Comparison of ENCODE assay signal across 21 cellular contexts in the genomic region with DNA sequence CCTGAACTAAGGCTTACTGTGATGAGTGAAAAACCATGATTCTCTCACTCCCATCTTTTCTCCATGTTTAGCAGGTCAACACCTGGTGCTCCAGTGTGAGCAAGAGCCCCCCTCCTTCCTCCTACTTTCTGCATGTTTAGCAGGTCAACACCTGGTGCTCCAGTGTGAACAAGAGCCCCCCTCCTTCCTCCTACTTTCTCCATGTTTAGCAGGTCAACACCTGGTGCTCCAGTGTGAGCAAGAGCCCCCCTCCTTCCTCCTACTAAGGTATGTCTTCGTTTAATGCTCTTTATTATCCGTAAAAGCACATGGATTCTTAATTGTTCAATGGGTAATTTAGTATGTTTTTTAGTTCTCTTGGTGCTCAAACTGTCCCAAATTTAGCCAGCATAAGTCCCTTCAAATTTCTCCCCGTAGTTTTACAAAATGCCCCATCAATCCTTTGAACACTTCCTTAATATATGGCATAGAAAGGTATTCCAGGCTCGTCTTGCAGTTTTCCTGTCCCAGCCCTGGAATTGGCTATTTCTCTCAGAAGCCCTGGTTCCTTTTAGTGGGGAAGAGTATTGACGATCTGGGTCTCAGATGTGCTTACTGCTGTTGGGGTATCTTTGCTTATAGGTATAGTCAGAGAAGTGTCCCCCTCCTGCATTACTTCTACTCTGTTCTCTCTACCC.
"Had no signal": no experiment of that assay in that cellular context is flagged by ENCODE, and none has a peak within 500 bp of the region (broad histone marks: within the 10 kb centered on the region; RNA-seq: fewer than 3 reads in every experiment).

No MANE protein-coding gene starts in this region.

- H3K4me1 Mint-ChIP-seq: immature natural killer cell, mesothelial cell of epicardium, naive B cell had no signal

- H3K36me3 ChIP-seq: esophagus squamous epithelium, gastrocnemius medialis, heart right ventricle, left lung, lower lobe of right lung had no signal

- H3K4me3 Mint-ChIP-seq: immature natural killer cell, mesothelial cell of epicardium, naive B cell had no signal

- H3K27me3 Mint-ChIP-seq: naive B cell had no signal

- H3K27ac Mint-ChIP-seq: immature natural killer cell, mesothelial cell of epicardium, naive B cell had no signal

- H3K4me1 ChIP-seq: esophagus squamous epithelium, gastrocnemius medialis, heart right ventricle, left lung, lower lobe of right lung had no signal

- DNase-seq: dermis blood vessel endothelial cell; dorsolateral prefrontal cortex; effector CD4-positive, alpha-beta T cell; effector memory CD4-positive, alpha-beta T cell; esophagus squamous epithelium; foreskin fibroblast; foreskin melanocyte; gastrocnemius medialis; glutamatergic neuron; heart right ventricle; hippocampal formation; immature natural killer cell; left cardiac atrium; left ventricle myocardium superior; lower lobe of right lung; mesenchymal stem cell; mucosa of descending colon; naive B cell had no signal

- H3K36me3 Mint-ChIP-seq: immature natural killer cell, mesothelial cell of epicardium, naive B cell had no signal

- H3K9me3 ChIP-seq: gastrocnemius medialis had no signal

- H3K27me3 ChIP-seq: esophagus squamous epithelium, gastrocnemius medialis, left lung had no signal

- H3K4me3 ChIP-seq: coronary artery, dorsolateral prefrontal cortex, esophagus squamous epithelium, gastrocnemius medialis, heart right ventricle, left lung, lower lobe of right lung, mucosa of descending colon had no signal

- H3K27ac ChIP-seq: coronary artery, dorsolateral prefrontal cortex, esophagus squamous epithelium, gastrocnemius medialis, heart right ventricle, left lung, lower lobe of right lung had no signal
